ENCODE assay signal across 27 cellular contexts in the genomic region with DNA sequence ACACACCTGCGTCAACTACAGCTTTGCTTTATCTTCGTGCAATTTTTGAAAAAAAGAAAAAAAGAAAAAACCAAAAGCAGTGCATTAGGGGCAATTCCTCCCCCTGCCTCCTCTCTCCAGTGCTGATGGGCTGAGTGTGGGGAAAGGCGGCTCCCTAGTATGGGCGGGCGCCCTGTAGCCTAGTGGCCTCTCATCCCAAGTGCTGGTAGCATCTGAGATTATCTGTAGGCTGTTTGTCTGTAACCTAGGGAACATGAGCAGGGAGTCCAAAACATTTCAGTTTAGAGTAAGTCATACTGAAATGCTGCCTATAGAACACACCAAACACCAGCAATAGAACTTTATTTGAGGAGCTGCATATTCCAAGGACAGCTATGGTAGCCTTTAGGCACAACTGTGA. TPM values are rescaled to one million over a fixed set of nuclear protein-coding genes. Genes with fewer than 3 reads are reported as not detected.
"Had no signal": no experiment of that assay in that cellular context is flagged by ENCODE, and none has a peak within 500 bp of the region (broad histone marks: within the 10 kb centered on the region; RNA-seq: fewer than 3 reads in every experiment).

No MANE protein-coding gene starts in this region.

- H3K4me2 ChIP-seq: hepatocyte, smooth muscle cell had no signal

- ATAC-seq: left cardiac atrium; left lung; lower lobe of right lung; mucosa of descending colon; naive thymus-derived CD4-positive, alpha-beta T cell; natural killer cell treated with Interleukin-12 subunit alpha and Interleukin-12 subunit beta and Interleukin-15 and Interleukin-18, amount 100 ng/mL, for 72 hours; stimulated activated memory B cell treated with anti-CD40 and anti-IgM and Interleukin-4, amounts not matched to agents 10 μg/mL and 1 μg/mL and 100 μg/mL, for 72 hours; stimulated activated naive CD8-positive, alpha-beta T cell treated with anti-CD3 and anti-CD28 coated beads, Interleukin-15, amount 100 ng/mL, for 72 hours had no signal

- FAIRE-seq: keratinocyte had no signal

- DNase-seq: kidney glomerular epithelial cell; left cardiac atrium; left lung; lower lobe of right lung; mammary epithelial cell; mesenchymal stem cell; midbrain; mucosa of descending colon; naive thymus-derived CD4-positive, alpha-beta T cell; ovary; right lobe of liver; stimulated activated CD4-positive, alpha-beta T cell treated with anti-CD3 and anti-CD28 coated beads, Interleukin-1b, Interleukin-23, amount 100 ng/mL, for 48 hours; stimulated activated CD4-positive, alpha-beta T cell treated with anti-CD3 and anti-CD28 coated beads, Interleukin-2, amount 100 ng/mL, for 48 hours; stimulated activated CD4-positive, alpha-beta T cell treated with anti-CD3 and anti-CD28 coated beads, Interleukin-4, amount 100 ng/mL, for 4 hours; stimulated activated CD8-positive, alpha-beta memory T cell treated with anti-CD3 and anti-CD28 coated beads, Interleukin-4, amount 100 ng/mL, for 48 hours; stimulated activated naive CD4-positive, alpha-beta T cell treated with Interleukin-2 at 50 U/mL for 16 hours; stimulated activated naive CD8-positive, alpha-beta T cell treated with anti-CD3 and anti-CD28 coated beads, Interleukin-15, amount 100 ng/mL, for 72 hours; substantia nigra; upper lobe of left lung had no signal

- H3K27ac ChIP-seq: hepatocyte, left lung, lower lobe of right lung, ovary, right atrium auricular region, right lobe of liver, tibial nerve, upper lobe of left lung, vagina had no signal

- H3K27me3 ChIP-seq: hepatocyte, left lung, ovary, right atrium auricular region, right lobe of liver, tibial nerve, upper lobe of left lung, vagina had no signal

- H3K79me2 ChIP-seq: hepatocyte had no signal

- H3K4me3 ChIP-seq: hepatocyte, left lung, lower lobe of right lung, mucosa of descending colon, ovary, right atrium auricular region, right lobe of liver, smooth muscle cell, tibial nerve, upper lobe of left lung, vagina had no signal

- H3K4me1 ChIP-seq: left lung, lower lobe of right lung, right atrium auricular region, right lobe of liver, tibial nerve, upper lobe of left lung, vagina had no signal

- H2AFZ ChIP-seq: hepatocyte had no signal

- H3K36me3 ChIP-seq: left lung, lower lobe of right lung, ovary, right atrium auricular region, right lobe of liver, tibial nerve, upper lobe of left lung, vagina had no signal

- H3K9me3 ChIP-seq: left lung, lower lobe of right lung, mucosa of descending colon, ovary, right atrium auricular region, right lobe of liver, upper lobe of left lung, vagina had no signal

RNA-seq across cellular contexts. Expression of a gene that starts 24.6 kb away (rescaled TPM):
- polyA plus RNA-seq: naive thymus-derived CD4-positive, alpha-beta T cell had no signal
